Comparison of ENCODE assay signal across 8 cellular contexts in the genomic region with DNA sequence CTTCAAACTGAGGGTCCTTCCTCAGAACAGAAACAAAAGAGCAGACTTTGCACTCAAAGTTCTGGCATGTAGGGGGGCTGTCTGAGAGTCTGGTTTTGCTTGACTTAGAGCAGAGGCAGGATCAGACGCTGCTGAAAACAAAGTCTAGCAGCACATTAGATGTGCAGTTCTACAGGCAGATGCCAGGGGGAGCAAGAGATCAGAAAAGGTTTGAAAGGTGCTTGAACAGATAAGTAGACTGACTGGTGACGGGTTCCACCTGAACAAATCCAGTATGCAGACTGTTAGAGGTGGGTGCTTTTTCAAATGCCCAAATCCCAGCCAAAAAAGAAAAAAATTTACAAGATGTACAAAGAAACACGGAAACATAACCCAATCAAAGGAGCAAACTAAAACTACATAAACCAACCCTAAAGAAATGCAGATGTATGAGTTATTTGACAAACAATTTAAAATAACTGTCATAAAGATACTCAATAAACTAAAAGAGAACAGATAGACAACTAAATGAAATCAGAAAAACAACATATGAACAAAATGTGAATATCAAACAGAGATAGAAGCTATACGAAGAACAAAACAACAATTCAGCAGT.
DNase-seq lines count a peak whose midpoint lies in the region; TF ChIP-seq lines count a peak whose summit lies in the region.

No MANE protein-coding gene starts in this region.

- H3K9me3 ChIP-seq in MG63: peaks cover 9% of the 10 kb centered on the region
- H3K9me3 ChIP-seq in testis: no peaks in the 10 kb centered on the region

- intact Hi-C loops in testis (cut with DNase I; ENCODE audit: low total_unique reads): no loop called here

- no peak overlapping the region for H3K27ac ChIP-seq in testis

- H3K4me3 ChIP-seq in AG09309 (ENCODE audit: control insufficient read depth, low read depth, low read length) (no peak overlapping the region), MG63 (no peak overlapping the region), testis (no peak overlapping the region)

- peak; percentile 80 for TF ChIP-seq CTCF in AG09309 (IDR thresholded peaks at IDR 0.05; ENCODE audit: control insufficient read depth, insufficient read depth, low read depth, low read length, missing control alignments)
- peak; percentile 81 for TF ChIP-seq CTCF in GM12872 (IDR thresholded peaks at IDR 0.05; ENCODE audit: insufficient read depth, low read depth, low read length)
- TF ChIP-seq CTCF in testis (IDR thresholded peaks at IDR 0.05): peak in 2 of 3 experiments; percentile 36 to 51

- peak; percentile 2 for DNase-seq in AG09309 (ENCODE audit: low read depth)
- DNase-seq in HEK293T (ENCODE audit: extremely low spot score): peak; percentile 30
- peak; percentile 65 for DNase-seq in MG63
- DNase-seq in T-helper 1 cell: peak in 4 of 5 donors; percentile 5 to 36 (median 26)
- DNase-seq in cerebellum (ENCODE audit: low spot score): peak; percentile 58
- DNase-seq in lung microvascular endothelial cell (ENCODE audit: low read depth in 2 of 2): peak; percentile 53 to 67
- peak; percentile 25 for DNase-seq in testis

- no peaks in the 10 kb centered on the region for H3K4me1 ChIP-seq in testis

- no peak for TF ChIP-seq POLR2A in testis (IDR thresholded peaks at IDR 0.05)

- H3K36me3 ChIP-seq in MG63: no peaks in the 10 kb centered on the region
- H3K36me3 ChIP-seq in testis (ENCODE audit: low read depth, missing control alignments): no peaks in the 10 kb centered on the region

- peaks cover 31% of the 10 kb centered on the region for H3K27me3 ChIP-seq in MG63
- H3K27me3 ChIP-seq in testis: no peaks in the 10 kb centered on the region

- CTCF ChIA-PET in HEK293T (lab: Yijun Ruan, JAX): interaction anchor here (0.9 kb wide), 1 partner anchor 30 kb away, joined by 7 read pairs; no protein-coding TSS in a partner anchor

- POLR2A ChIA-PET in HEK293T (lab: Yijun Ruan, JAX): no interaction called here

- 35 to 49% methylated on average over 4 of the region's 4 CpGs for WGBS in testis, 2 donors

TF ChIP-seq in HEK293T, 16 proteins besides CTCF, POLR2A, EP300 and RAD21:
- TF ChIP-seq ZNF384 (IDR thresholded peaks at IDR 0.05): no peak
- TF ChIP-seq HDGF (IDR thresholded peaks at IDR 0.05; ENCODE audit: borderline replicate concordance): no peak
- TF ChIP-seq NFRKB (IDR thresholded peaks at IDR 0.05): no peak
- no peak for TF ChIP-seq LEF1 (IDR thresholded peaks at IDR 0.05; ENCODE audit: borderline replicate concordance)
- TF ChIP-seq ARNT (IDR thresholded peaks at IDR 0.05): no peak
- TF ChIP-seq CTBP1 (IDR thresholded peaks at IDR 0.05; ENCODE audit: borderline replicate concordance): no peak
- TF ChIP-seq, protein P1, sequence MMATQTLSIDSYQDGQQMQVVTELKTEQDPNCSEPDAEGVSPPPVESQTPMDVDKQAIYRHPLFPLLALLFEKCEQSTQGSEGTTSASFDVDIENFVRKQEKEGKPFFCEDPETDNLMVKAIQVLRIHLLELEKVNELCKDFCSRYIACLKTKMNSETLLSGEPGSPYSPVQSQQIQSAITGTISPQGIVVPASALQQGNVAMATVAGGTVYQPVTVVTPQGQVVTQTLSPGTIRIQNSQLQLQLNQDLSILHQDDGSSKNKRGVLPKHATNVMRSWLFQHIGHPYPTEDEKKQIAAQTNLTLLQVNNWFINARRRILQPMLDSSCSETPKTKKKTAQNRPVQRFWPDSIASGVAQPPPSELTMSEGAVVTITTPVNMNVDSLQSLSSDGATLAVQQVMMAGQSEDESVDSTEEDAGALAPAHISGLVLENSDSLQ (IDR thresholded peaks at IDR 0.05): no peak
- no peak for TF ChIP-seq SP1 (IDR thresholded peaks at IDR 0.05)
- TF ChIP-seq TARDBP (IDR thresholded peaks at IDR 0.05): no peak
- TF ChIP-seq FOXK2 (IDR thresholded peaks at IDR 0.05): no peak
- no peak for TF ChIP-seq L3MBTL2 (conservative IDR thresholded peaks at IDR 0.05)
- no peak for TF ChIP-seq BHLHE40 (IDR thresholded peaks at IDR 0.05; ENCODE audit: borderline replicate concordance)
- no peak for TF ChIP-seq SUZ12 (IDR thresholded peaks at IDR 0.05)

Comparison
In these comparisons a context has a peak if more than half of its experiments do, and no peak if none do; other contexts are left out.
1. DNase-seq: peak in every context shown above with its lines; median percentile 65 in MG63; 60 in lung microvascular endothelial cell; 58 in cerebellum; 30 in HEK293T; 26 in T-helper 1 cell; 25 in testis; 2 in AG09309.